Comparison of ENCODE assay signal across 1 cellular context in the genomic region with DNA sequence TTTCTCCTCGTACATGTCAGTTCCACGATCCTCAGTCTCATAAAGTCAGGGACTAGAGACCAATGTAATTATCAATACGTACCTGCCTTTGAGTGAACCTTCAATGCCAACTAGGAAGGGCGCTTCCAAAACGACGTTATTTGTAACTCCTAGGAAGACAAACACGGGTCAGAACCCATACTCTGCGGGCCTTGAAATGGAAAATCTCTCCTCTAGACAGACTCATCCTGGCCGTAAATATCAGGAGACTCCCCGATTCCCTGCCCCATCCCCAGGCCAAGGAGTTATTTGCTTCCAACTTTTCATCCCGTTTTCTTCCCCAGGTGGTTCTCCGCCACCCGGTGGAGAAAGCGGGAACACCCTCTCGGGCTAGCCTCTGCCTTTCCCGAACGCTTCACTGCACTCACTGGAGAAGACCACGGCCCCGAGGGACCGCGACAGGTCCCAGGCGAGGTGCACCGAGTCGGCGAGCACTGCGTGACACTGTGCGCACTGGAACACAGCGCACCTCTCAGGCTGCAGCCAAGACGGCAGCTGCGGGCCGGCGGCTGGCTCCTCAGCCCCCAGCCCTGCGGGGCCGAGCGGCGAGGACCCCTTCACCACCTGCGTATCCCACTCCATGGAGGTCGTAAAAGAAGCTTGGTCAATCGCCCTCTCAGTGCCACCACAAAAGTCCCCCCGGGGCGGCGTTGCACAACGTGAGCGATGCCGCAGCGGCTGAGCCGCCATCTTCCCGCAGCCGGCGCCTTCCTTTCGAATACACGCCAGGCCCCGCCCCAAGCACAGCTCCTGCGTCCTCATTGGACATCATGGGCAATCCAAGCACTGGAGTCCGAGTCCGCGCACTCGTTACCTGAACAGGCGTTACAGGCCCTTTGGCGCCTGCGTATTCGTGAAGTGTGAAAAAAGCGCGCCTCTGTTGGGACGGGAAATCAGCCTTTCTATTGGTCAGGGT.
A peak's percentile ranks its signal among the peaks of the same experiment; 100 is the strongest.
TF ChIP-seq lines count a peak whose summit lies in the region.

A gene (minus strand): TSS at position 759 of the 955 bp plus-strand sequence. CDS start 30 bp downstream, at position 729.

TF ChIP-seq in HepG2, 621 proteins besides CTCF, POLR2A, EP300 and RAD21 (continued from another document and continues in another):
- TF ChIP-seq, protein P1, sequence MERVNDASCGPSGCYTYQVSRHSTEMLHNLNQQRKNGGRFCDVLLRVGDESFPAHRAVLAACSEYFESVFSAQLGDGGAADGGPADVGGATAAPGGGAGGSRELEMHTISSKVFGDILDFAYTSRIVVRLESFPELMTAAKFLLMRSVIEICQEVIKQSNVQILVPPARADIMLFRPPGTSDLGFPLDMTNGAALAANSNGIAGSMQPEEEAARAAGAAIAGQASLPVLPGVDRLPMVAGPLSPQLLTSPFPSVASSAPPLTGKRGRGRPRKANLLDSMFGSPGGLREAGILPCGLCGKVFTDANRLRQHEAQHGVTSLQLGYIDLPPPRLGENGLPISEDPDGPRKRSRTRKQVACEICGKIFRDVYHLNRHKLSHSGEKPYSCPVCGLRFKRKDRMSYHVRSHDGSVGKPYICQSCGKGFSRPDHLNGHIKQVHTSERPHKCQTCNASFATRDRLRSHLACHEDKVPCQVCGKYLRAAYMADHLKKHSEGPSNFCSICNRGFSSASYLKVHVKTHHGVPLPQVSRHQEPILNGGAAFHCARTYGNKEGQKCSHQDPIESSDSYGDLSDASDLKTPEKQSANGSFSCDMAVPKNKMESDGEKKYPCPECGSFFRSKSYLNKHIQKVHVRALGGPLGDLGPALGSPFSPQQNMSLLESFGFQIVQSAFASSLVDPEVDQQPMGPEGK (CRISPR knock-in tag; IDR thresholded peaks at IDR 0.05), result no peak
- TF ChIP-seq, protein P2, sequence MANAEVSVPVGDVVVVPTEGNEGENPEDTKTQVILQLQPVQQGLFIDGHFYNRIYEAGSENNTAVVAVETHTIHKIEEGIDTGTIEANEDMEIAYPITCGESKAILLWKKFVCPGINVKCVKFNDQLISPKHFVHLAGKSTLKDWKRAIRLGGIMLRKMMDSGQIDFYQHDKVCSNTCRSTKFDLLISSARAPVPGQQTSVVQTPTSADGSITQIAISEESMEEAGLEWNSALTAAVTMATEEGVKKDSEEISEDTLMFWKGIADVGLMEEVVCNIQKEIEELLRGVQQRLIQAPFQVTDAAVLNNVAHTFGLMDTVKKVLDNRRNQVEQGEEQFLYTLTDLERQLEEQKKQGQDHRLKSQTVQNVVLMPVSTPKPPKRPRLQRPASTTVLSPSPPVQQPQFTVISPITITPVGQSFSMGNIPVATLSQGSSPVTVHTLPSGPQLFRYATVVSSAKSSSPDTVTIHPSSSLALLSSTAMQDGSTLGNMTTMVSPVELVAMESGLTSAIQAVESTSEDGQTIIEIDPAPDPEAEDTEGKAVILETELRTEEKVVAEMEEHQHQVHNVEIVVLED (CRISPR knock-in tag; IDR thresholded peaks at IDR 0.05; ENCODE audit: borderline replicate concordance), result peak; percentile 68; the same call in 1 of the 2 replicates
- TF ChIP-seq KDM6A (CRISPR knock-in tag; IDR thresholded peaks at IDR 0.05; ENCODE audit: low read depth) (no peak), AGO2 (optimal IDR thresholded peaks at IDR 0.05; ENCODE audit: low read depth, low read length) (peak; percentile 50), DR1 (CRISPR knock-in tag; IDR thresholded peaks at IDR 0.05) (peak; percentile 91; the same call in 1 of the 2 replicates), CCAR2 (optimal IDR thresholded peaks at IDR 0.05; ENCODE audit: low read depth, low read length) (no peak), CBFB (CRISPR knock-in tag; IDR thresholded peaks at IDR 0.05) (peak; percentile 22; the same call in 1 of the 2 replicates), ZNF34 (CRISPR knock-in tag; IDR thresholded peaks at IDR 0.05; ENCODE audit: borderline replicate concordance) (0 out of 2 replicates have a peak, but pooled peaks have one; percentile 63), ISL2 (CRISPR knock-in tag; IDR thresholded peaks at IDR 0.05) (peak; percentile 51; the same call in 1 of the 2 replicates), TEAD3 (CRISPR knock-in tag; optimal IDR thresholded peaks at IDR 0.05; ENCODE audit: borderline replicate concordance) (no peak), ZBTB38 (CRISPR knock-in tag; IDR thresholded peaks at IDR 0.05) (no peak), ZKSCAN5 (CRISPR knock-in tag; IDR thresholded peaks at IDR 0.05) (0 out of 2 replicates have a peak, but pooled peaks have one; percentile 30), ZNF549 (CRISPR knock-in tag; IDR thresholded peaks at IDR 0.05) (no peak), SYNCRIP (IDR thresholded peaks at IDR 0.05; ENCODE audit: insufficient read depth, low read depth, low read length) (no peak), GATA4 (IDR thresholded peaks at IDR 0.05; ENCODE audit: borderline replicate concordance, low read depth) (no peak; the same call in 1 of the 2 replicates), CREB1 (IDR thresholded peaks at IDR 0.05) (peak; percentile 59), CREB1 (CRISPR knock-in tag; IDR thresholded peaks at IDR 0.05) (no peak), MTF2 (CRISPR knock-in tag; IDR thresholded peaks at IDR 0.05; ENCODE audit: borderline replicate concordance) (peak; percentile 54; the same call in 1 of the 2 replicates), ZNF672 (CRISPR knock-in tag; IDR thresholded peaks at IDR 0.05) (no peak), ZNF761 (CRISPR knock-in tag; conservative IDR thresholded peaks at IDR 0.05) (no peak; the same call in 1 of the 2 replicates), ZNF383 (CRISPR knock-in tag; IDR thresholded peaks at IDR 0.05; ENCODE audit: borderline replicate concordance) (no peak), ZNF496 (CRISPR knock-in tag; IDR thresholded peaks at IDR 0.05; ENCODE audit: insufficient replicate concordance) (no peak), HDAC2 (CRISPR knock-in tag; IDR thresholded peaks at IDR 0.05) (peak; percentile 6), SOX13 (IDR thresholded peaks at IDR 0.05) (no peak), SOX13 (CRISPR knock-in tag; conservative IDR thresholded peaks at IDR 0.05 in 1 of 2, IDR thresholded peaks at IDR 0.05 in 1 of 2) (0 out of 4 replicates have a peak, but pooled peaks of 1 of the 2 experiments have one; percentile 31), ZNF546 (CRISPR knock-in tag; conservative IDR thresholded peaks at IDR 0.05) (no peak), NFIB (CRISPR knock-in tag; IDR thresholded peaks at IDR 0.05; ENCODE audit: borderline replicate concordance) (no peak), NFIC (IDR thresholded peaks at IDR 0.05; ENCODE audit: low read length) (no peak), FOXM1 (CRISPR knock-in tag; IDR thresholded peaks at IDR 0.05) (no peak), RFXAP (CRISPR knock-in tag; IDR thresholded peaks at IDR 0.05; ENCODE audit: borderline replicate concordance) (no peak; the same call in 1 of the 2 replicates), RELA (CRISPR knock-in tag; IDR thresholded peaks at IDR 0.05) (peak; percentile 42; the same call in 1 of the 2 replicates), ZBTB3 (CRISPR knock-in tag; IDR thresholded peaks at IDR 0.05; ENCODE audit: borderline replicate concordance, low read depth) (peak; percentile 78; the same call in 1 of the 2 replicates), FOXA3 (CRISPR knock-in tag; IDR thresholded peaks at IDR 0.05) (0 out of 2 replicates have a peak, but pooled peaks have one; percentile 4), PHF21A (CRISPR knock-in tag; IDR thresholded peaks at IDR 0.05) (no peak; the same call in 1 of the 2 replicates), HHEX (CRISPR knock-in tag; IDR thresholded peaks at IDR 0.05) (no peak)
- TF ChIP-seq, protein P3, sequence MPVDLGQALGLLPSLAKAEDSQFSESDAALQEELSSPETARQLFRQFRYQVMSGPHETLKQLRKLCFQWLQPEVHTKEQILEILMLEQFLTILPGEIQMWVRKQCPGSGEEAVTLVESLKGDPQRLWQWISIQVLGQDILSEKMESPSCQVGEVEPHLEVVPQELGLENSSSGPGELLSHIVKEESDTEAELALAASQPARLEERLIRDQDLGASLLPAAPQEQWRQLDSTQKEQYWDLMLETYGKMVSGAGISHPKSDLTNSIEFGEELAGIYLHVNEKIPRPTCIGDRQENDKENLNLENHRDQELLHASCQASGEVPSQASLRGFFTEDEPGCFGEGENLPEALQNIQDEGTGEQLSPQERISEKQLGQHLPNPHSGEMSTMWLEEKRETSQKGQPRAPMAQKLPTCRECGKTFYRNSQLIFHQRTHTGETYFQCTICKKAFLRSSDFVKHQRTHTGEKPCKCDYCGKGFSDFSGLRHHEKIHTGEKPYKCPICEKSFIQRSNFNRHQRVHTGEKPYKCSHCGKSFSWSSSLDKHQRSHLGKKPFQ (CRISPR knock-in tag; IDR thresholded peaks at IDR 0.05; ENCODE audit: insufficient replicate concordance), result no peak
- TF ChIP-seq, protein P4, sequence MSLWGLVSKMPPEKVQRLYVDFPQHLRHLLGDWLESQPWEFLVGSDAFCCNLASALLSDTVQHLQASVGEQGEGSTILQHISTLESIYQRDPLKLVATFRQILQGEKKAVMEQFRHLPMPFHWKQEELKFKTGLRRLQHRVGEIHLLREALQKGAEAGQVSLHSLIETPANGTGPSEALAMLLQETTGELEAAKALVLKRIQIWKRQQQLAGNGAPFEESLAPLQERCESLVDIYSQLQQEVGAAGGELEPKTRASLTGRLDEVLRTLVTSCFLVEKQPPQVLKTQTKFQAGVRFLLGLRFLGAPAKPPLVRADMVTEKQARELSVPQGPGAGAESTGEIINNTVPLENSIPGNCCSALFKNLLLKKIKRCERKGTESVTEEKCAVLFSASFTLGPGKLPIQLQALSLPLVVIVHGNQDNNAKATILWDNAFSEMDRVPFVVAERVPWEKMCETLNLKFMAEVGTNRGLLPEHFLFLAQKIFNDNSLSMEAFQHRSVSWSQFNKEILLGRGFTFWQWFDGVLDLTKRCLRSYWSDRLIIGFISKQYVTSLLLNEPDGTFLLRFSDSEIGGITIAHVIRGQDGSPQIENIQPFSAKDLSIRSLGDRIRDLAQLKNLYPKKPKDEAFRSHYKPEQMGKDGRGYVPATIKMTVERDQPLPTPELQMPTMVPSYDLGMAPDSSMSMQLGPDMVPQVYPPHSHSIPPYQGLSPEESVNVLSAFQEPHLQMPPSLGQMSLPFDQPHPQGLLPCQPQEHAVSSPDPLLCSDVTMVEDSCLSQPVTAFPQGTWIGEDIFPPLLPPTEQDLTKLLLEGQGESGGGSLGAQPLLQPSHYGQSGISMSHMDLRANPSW (CRISPR knock-in tag; IDR thresholded peaks at IDR 0.05; ENCODE audit: borderline replicate concordance), result no peak; the same call in 1 of the 2 replicates
- TF ChIP-seq, protein P5, sequence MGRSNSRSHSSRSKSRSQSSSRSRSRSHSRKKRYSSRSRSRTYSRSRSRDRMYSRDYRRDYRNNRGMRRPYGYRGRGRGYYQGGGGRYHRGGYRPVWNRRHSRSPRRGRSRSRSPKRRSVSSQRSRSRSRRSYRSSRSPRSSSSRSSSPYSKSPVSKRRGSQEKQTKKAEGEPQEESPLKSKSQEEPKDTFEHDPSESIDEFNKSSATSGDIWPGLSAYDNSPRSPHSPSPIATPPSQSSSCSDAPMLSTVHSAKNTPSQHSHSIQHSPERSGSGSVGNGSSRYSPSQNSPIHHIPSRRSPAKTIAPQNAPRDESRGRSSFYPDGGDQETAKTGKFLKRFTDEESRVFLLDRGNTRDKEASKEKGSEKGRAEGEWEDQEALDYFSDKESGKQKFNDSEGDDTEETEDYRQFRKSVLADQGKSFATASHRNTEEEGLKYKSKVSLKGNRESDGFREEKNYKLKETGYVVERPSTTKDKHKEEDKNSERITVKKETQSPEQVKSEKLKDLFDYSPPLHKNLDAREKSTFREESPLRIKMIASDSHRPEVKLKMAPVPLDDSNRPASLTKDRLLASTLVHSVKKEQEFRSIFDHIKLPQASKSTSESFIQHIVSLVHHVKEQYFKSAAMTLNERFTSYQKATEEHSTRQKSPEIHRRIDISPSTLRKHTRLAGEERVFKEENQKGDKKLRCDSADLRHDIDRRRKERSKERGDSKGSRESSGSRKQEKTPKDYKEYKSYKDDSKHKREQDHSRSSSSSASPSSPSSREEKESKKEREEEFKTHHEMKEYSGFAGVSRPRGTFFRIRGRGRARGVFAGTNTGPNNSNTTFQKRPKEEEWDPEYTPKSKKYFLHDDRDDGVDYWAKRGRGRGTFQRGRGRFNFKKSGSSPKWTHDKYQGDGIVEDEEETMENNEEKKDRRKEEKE (IDR thresholded peaks at IDR 0.05), result no peak
- TF ChIP-seq, protein P6, sequence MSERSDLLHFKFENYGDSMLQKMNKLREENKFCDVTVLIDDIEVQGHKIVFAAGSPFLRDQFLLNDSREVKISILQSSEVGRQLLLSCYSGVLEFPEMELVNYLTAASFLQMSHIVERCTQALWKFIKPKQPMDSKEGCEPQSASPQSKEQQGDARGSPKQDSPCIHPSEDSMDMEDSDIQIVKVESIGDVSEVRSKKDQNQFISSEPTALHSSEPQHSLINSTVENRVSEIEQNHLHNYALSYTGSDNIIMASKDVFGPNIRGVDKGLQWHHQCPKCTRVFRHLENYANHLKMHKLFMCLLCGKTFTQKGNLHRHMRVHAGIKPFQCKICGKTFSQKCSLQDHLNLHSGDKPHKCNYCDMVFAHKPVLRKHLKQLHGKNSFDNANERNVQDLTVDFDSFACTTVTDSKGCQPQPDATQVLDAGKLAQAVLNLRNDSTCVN (CRISPR knock-in tag; IDR thresholded peaks at IDR 0.05; ENCODE audit: borderline replicate concordance), result no peak
- TF ChIP-seq, protein P7, sequence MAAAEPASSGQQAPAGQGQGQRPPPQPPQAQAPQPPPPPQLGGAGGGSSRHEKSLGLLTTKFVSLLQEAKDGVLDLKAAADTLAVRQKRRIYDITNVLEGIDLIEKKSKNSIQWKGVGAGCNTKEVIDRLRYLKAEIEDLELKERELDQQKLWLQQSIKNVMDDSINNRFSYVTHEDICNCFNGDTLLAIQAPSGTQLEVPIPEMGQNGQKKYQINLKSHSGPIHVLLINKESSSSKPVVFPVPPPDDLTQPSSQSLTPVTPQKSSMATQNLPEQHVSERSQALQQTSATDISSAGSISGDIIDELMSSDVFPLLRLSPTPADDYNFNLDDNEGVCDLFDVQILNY (CRISPR knock-in tag; conservative IDR thresholded peaks at IDR 0.05), result peak; percentile 88
- TF ChIP-seq, protein P8, sequence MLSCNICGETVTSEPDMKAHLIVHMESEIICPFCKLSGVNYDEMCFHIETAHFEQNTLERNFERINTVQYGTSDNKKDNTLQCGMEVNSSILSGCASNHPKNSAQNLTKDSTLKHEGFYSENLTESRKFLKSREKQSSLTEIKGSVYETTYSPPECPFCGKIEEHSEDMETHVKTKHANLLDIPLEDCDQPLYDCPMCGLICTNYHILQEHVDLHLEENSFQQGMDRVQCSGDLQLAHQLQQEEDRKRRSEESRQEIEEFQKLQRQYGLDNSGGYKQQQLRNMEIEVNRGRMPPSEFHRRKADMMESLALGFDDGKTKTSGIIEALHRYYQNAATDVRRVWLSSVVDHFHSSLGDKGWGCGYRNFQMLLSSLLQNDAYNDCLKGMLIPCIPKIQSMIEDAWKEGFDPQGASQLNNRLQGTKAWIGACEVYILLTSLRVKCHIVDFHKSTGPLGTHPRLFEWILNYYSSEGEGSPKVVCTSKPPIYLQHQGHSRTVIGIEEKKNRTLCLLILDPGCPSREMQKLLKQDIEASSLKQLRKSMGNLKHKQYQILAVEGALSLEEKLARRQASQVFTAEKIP (CRISPR knock-in tag; IDR thresholded peaks at IDR 0.05; ENCODE audit: borderline replicate concordance), result no peak
